ENCODE assay signal across 8 cellular contexts in the genomic region with DNA sequence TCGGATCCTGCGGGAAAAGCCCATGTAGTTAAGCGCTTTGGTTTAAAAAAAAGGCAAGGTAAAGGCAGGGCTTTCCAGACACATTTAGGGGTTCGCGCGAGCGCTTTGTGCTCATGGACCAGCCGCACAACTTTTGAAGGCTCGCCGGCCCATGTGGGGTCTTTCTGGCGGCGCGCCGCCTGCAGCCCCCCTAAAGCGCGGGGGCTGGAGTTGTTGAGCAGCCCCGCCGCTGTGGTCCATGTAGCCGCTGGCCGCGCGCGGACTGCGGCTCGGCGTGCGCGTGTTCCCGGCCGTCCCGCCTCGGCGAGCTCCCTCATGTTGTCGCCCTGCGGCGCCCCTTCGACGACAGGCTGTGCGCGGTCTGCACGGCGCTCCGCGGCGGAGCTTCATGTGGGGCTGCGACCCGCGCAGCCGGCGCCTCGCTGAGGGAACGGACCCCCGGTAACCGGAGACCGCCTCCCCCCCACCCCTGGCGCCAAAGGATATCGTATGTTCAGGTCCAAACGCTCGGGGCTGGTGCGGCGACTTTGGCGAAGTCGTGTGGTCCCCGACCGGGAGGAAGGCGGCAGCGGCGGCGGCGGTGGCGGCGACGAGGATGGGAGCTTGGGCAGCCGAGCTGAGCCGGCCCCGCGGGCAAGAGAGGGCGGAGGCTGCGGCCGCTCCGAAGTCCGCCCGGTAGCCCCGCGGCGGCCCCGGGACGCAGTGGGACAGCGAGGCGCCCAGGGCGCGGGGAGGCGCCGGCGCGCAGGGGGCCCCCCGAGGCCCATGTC. TPM values are rescaled to one million over a fixed set of nuclear protein-coding genes. Genes with fewer than 3 reads are reported as not detected.
DNase-seq lines count a peak whose midpoint lies in the region; ATAC-seq lines count a peak whose summit lies in the region.

No MANE protein-coding gene starts in this region.

- no peaks in the 10 kb centered on the region for H3K36me3 Mint-ChIP-seq in T-helper 1 cell treated with Interleukin-12 subunit alpha and Interleukin-12 subunit beta and Interleukin-4 antibody, amounts not matched to agents 30 μg/mL and 1 μg/mL, for 36 hours (ENCODE audit: low read depth)
- H3K36me3 Mint-ChIP-seq in activated T-cell treated with anti-CD3 and anti-CD28 coated beads, Interleukin-2, amount 50 U/mL, for 24 hours (ENCODE audit: low read depth), result no peaks in the 10 kb centered on the region

- peaks cover 45% of the 10 kb centered on the region for H3K4me1 ChIP-seq in skeletal muscle satellite cell (ENCODE audit: control insufficient read depth, insufficient read depth, low read length)

- peak overlapping the region; percentile 82 for H3K9ac ChIP-seq in skeletal muscle satellite cell (ENCODE audit: low read depth, low read length)

- intact Hi-C loops in left ventricle myocardium superior (cut with micrococcal nuclease), result loop anchor here (10.0 kb wide), 2 partner anchors 72 to 142 kb away; no protein-coding TSS in a partner anchor

- H3K36me3 ChIP-seq in skeletal muscle satellite cell (ENCODE audit: insufficient read depth, low read length), result no peaks in the 10 kb centered on the region

- peaks cover 30% of the 10 kb centered on the region for H3K27me3 Mint-ChIP-seq in T-helper 1 cell treated with Interleukin-12 subunit alpha and Interleukin-12 subunit beta and Interleukin-4 antibody, amounts not matched to agents 30 μg/mL and 1 μg/mL, for 36 hours (ENCODE audit: low read depth)
- H3K27me3 Mint-ChIP-seq in activated T-cell treated with anti-CD3 and anti-CD28 coated beads, Interleukin-2, amount 50 U/mL, for 24 hours, result peaks cover 31% of the 10 kb centered on the region

- DNase-seq in T-helper 1 cell, result no peak
- DNase-seq in activated T-cell treated with anti-CD3 and anti-CD28 coated beads, Interleukin-2, amount 50 U/mL, for 24 hours, result peak; percentile 46
- DNase-seq in left ventricle myocardium superior, result peak; percentile 47
- DNase-seq in anterior cingulate cortex (lab: John Stamatoyannopoulos, UW), result no peak

- peaks cover 14% of the 10 kb centered on the region for H3K4me1 Mint-ChIP-seq in T-helper 1 cell treated with Interleukin-12 subunit alpha and Interleukin-12 subunit beta and Interleukin-4 antibody, amounts not matched to agents 30 μg/mL and 1 μg/mL, for 36 hours (ENCODE audit: low read depth)
- peaks cover 20% of the 10 kb centered on the region for H3K4me1 Mint-ChIP-seq in activated T-cell treated with anti-CD3 and anti-CD28 coated beads, Interleukin-2, amount 50 U/mL, for 24 hours (ENCODE audit: low read depth)

- H3K4me3 Mint-ChIP-seq in T-helper 1 cell treated with Interleukin-12 subunit alpha and Interleukin-12 subunit beta and Interleukin-4 antibody, amounts not matched to agents 30 μg/mL and 1 μg/mL, for 36 hours, result peak overlapping the region; percentile 65
- H3K4me3 Mint-ChIP-seq in activated T-cell treated with anti-CD3 and anti-CD28 coated beads, Interleukin-2, amount 50 U/mL, for 24 hours, result peak overlapping the region; percentile 70

- H3K4me3 ChIP-seq in skeletal muscle satellite cell (ENCODE audit: low read length), result peak overlapping the region; percentile 79

- ATAC-seq in left ventricle myocardium superior (no peak), GM18907 (IDR thresholded peaks at IDR 0.05; ENCODE audit: unreplicated experiment) (no peak), HG02571 (IDR thresholded peaks at IDR 0.05; ENCODE audit: unreplicated experiment) (no peak)

- H3K4me2 ChIP-seq in skeletal muscle satellite cell (ENCODE audit: low read length), result peak overlapping the region; percentile 100

- no peaks in the 10 kb centered on the region for H3K9me3 ChIP-seq in skeletal muscle satellite cell (replicated peaks; ENCODE audit: low read length)

- no peaks in the 10 kb centered on the region for H3K27me3 ChIP-seq in skeletal muscle satellite cell (ENCODE audit: control insufficient read depth, insufficient read depth, low read length)

- H3K27ac Mint-ChIP-seq in T-helper 1 cell treated with Interleukin-12 subunit alpha and Interleukin-12 subunit beta and Interleukin-4 antibody, amounts not matched to agents 30 μg/mL and 1 μg/mL, for 36 hours, result no peak overlapping the region
- H3K27ac Mint-ChIP-seq in activated T-cell treated with anti-CD3 and anti-CD28 coated beads, Interleukin-2, amount 50 U/mL, for 24 hours, result no peak overlapping the region

- no peaks in the 10 kb centered on the region for H3K9me3 Mint-ChIP-seq in T-helper 1 cell treated with Interleukin-12 subunit alpha and Interleukin-12 subunit beta and Interleukin-4 antibody, amounts not matched to agents 30 μg/mL and 1 μg/mL, for 36 hours
- H3K9me3 Mint-ChIP-seq in activated T-cell treated with anti-CD3 and anti-CD28 coated beads, Interleukin-2, amount 50 U/mL, for 24 hours, result no peaks in the 10 kb centered on the region

RNA-seq across cellular contexts. Expression of a gene that starts 0.9 kb away (rescaled TPM):
- 14.9 TPM for total RNA-seq in left ventricle myocardium superior
- 9.6 and 15.9 TPM in 2 replicates for total RNA-seq in skeletal muscle satellite cell (2012; rRNA removed)

Comparison
In these comparisons a context has a peak if more than half of its experiments do, and no peak if none do; other contexts are left out.
1. DNase-seq: peak in activated T-cell treated with anti-CD3 and anti-CD28 coated beads, Interleukin-2, amount 50 U/mL, for 24 hours (single experiment) and left ventricle myocardium superior (single experiment); none in T-helper 1 cell (0 of 5) and anterior cingulate cortex (0 of 58).